8 cellular contexts compared by ENCODE assay signal in genomic region chr19:54473071-54473941, GRCh38. TPM values are rescaled to one million over a fixed set of nuclear protein-coding genes. Genes with fewer than 3 reads are reported as not detected.
DNase-seq lines count a peak whose midpoint lies in the region; ATAC-seq and TF ChIP-seq lines count a peak whose summit lies in the region.

Gene CDC42EP5, minus strand, starts transcription at chr19:54473296. Its CDS starts 7,749 bp downstream, at chr19:54465547.

- peak within 1 kb of the TSS; percentile 41 for H3K4me3 Mint-ChIP-seq in Caco-2 (ENCODE audit: unreplicated experiment)
- H3K4me3 Mint-ChIP-seq in natural killer cell, result peak within 1 kb of the TSS; percentile 2

- no peaks in the 10 kb centered on the region for H3K27me3 ChIP-seq in Caco-2 (replicated peaks; ENCODE audit: control insufficient read depth, insufficient read depth, low read length)
- no peaks in the 10 kb centered on the region for H3K27me3 ChIP-seq in RWPE2 (ENCODE audit: insufficient read depth, poor library complexity, severe bottlenecking)

- peak within 1 kb of the TSS; percentile 34 for H3K27ac ChIP-seq in RWPE2 (ENCODE audit: poor library complexity, severe bottlenecking)

- H3K27me3 Mint-ChIP-seq in Caco-2 (ENCODE audit: insufficient read depth, unreplicated experiment) (peaks cover 2% of the 10 kb centered on the region), natural killer cell (ENCODE audit: low read depth in 2 of 2) (peaks cover 50 to 55% of the 10 kb centered on the region in 2 donors)

- TF ChIP-seq CTCF in Caco-2 (IDR thresholded peaks at IDR 0.05; ENCODE audit: insufficient read depth in 1 of 2, low read depth in 1 of 2, low read length in 1 of 2, severe bottlenecking in 1 of 2, unreplicated experiment in 1 of 2), result no peak
- TF ChIP-seq CTCF in RWPE2 (IDR thresholded peaks at IDR 0.05; ENCODE audit: poor library complexity, severe bottlenecking), result no peak
- no peak for TF ChIP-seq CTCF in natural killer cell (IDR thresholded peaks at IDR 0.05)

- CTCF ChIA-PET in Caco-2 (lab: Charles Lee), result interaction anchor here (0.9 to 1.1 kb wide), 2 partner anchors 34 to 43 kb away, joined by 3 to 4 read pairs; no protein-coding TSS in a partner anchor

- H3K36me3 ChIP-seq in Caco-2 (ENCODE audit: control insufficient read depth, insufficient read depth, low read length), result no peaks in the 10 kb centered on the region
- no peaks in the 10 kb centered on the region for H3K36me3 ChIP-seq in RWPE2 (ENCODE audit: low read depth)

- no TSS peak for BruUV-seq in Caco-2 (replicated peaks; lab: Mats Ljungman, UMichigan)

- peak; percentile 72 for ATAC-seq in RWPE2 (ENCODE audit: low read depth)
- peak; percentile 27 to 48 (median 46) for ATAC-seq in natural killer cell
- no peak for ATAC-seq in HG03432 (IDR thresholded peaks at IDR 0.05; ENCODE audit: unreplicated experiment)

- no peaks in the 10 kb centered on the region for H3K9me3 ChIP-seq in Caco-2
- H3K9me3 ChIP-seq in RWPE2 (ENCODE audit: severe bottlenecking), result no peaks in the 10 kb centered on the region

- H3K4me1 ChIP-seq in Caco-2 (peaks cover 21% of the 10 kb centered on the region), RWPE2 (ENCODE audit: insufficient read depth, poor library complexity, severe bottlenecking) (peaks cover 13% of the 10 kb centered on the region)

- DNase-seq in Caco-2 (peak; percentile 66 to 72), RWPE2 (ENCODE audit: low spot score) (no peak), fibroblast of gingiva (ENCODE audit: low read depth) (peak; percentile 91), natural killer cell (no peak), occipital lobe (lab: John Stamatoyannopoulos, UW) (no peak), NCI-H1694 (lab: John Stamatoyannopoulos, UW) (no peak), GM19238 (ENCODE audit: insufficient read length, low spot score) (no peak)

- H3K4me1 Mint-ChIP-seq in Caco-2 (ENCODE audit: low read depth, unreplicated experiment) (peaks cover 37% of the 10 kb centered on the region), natural killer cell (peaks cover 0 to 25% of the 10 kb centered on the region in 2 donors)

- H3K36me3 Mint-ChIP-seq in Caco-2 (ENCODE audit: insufficient read depth, unreplicated experiment) (no peaks in the 10 kb centered on the region), natural killer cell (no peaks in the 10 kb centered on the region)

- peak within 1 kb of the TSS; percentile 23 for H3K4me3 ChIP-seq in Caco-2 (ENCODE audit: low read depth, low read length)
- peak within 1 kb of the TSS; percentile 28 for H3K4me3 ChIP-seq in RWPE2 (ENCODE audit: severe bottlenecking)

- POLR2A ChIA-PET in Caco-2 (lab: Charles Lee), result interaction anchor here (0.6 to 1.1 kb wide), 2 partner anchors 25 to 493 kb away, joined by 3 to 5 read pairs; partner anchors contain the start of gene NLRP2

- H3K9me3 Mint-ChIP-seq in Caco-2 (ENCODE audit: unreplicated experiment) (no peaks in the 10 kb centered on the region), natural killer cell (no peaks in the 10 kb centered on the region)

- peak within 1 kb of the TSS; percentile 26 for H3K27ac Mint-ChIP-seq in Caco-2 (ENCODE audit: unreplicated experiment)
- H3K27ac Mint-ChIP-seq in natural killer cell, result peak within 1 kb of the TSS in 1 of 2 donors; percentile 6

- intact Hi-C loops in Caco-2 (cut with micrococcal nuclease; ENCODE audit: unreplicated experiment) (no loop called here), natural killer cell (cut with micrococcal nuclease) (loop anchor here (10.0 kb wide), 1 partner anchor 361 kb away; the partner anchor contains the start of gene KIR2DS4)

RNA-seq across cellular contexts. Expression of gene CDC42EP5, which starts in this region (rescaled TPM):
- 7.1 and 8.6 TPM in 2 replicates for total RNA-seq in Caco-2 (2022)
- not detected for total RNA-seq in natural killer cell
- total RNA-seq in occipital lobe, result 1.2 TPM

Comparison
In these comparisons a context has a peak if more than half of its experiments do, and no peak if none do; other contexts are left out.
1. Peak in ATAC-seq in natural killer cell; RNA of the gene not detected or under 1 TPM.
2. DNase-seq: peak in Caco-2 (2 of 2) and fibroblast of gingiva (single experiment); none in RWPE2 (single experiment), natural killer cell (single experiment), occipital lobe (single experiment), NCI-H1694 (single experiment) and GM19238 (single experiment).